ENCODE assay signal across 10 cellular contexts in genomic region chr20:41308726-41309413, GRCh38. TPM values are rescaled to one million over a fixed set of nuclear protein-coding genes. Genes with fewer than 3 reads are reported as not detected.
A peak's percentile ranks its signal among the peaks of the same experiment; 100 is the strongest.
DNase-seq lines count a peak whose midpoint lies in the region; ATAC-seq, FAIRE-seq and TF ChIP-seq lines count a peak whose summit lies in the region.
"Had no signal": no experiment of that assay in that cellular context is flagged by ENCODE, and none has a peak within 500 bp of the region (broad histone marks: within the 10 kb centered on the region; RNA-seq: fewer than 3 reads in every experiment).

No MANE protein-coding gene starts in this region.

- 0 out of 2 replicates have a peak, but pooled peaks cover 3% of the 10 kb centered on the region for H3K36me3 Mint-ChIP-seq in HFFc6 (ENCODE audit: low read depth)

- peak overlapping the region; percentile 38 for H3K4me3 Mint-ChIP-seq in HFFc6

- H3K27me3 ChIP-seq in ascending aorta, result no peaks in the 10 kb centered on the region
- H3K27me3 ChIP-seq in small intestine (ENCODE audit: control insufficient read depth in 2 of 2, insufficient read depth in 2 of 2, low read length in 2 of 2), result no peaks in the 10 kb centered on the region
- H3K27me3 ChIP-seq in WERI-Rb-1 (ENCODE audit: insufficient read depth, low read depth, severe bottlenecking), result no peaks in the 10 kb centered on the region

- H3K9me3 ChIP-seq in ascending aorta, result no peaks in the 10 kb centered on the region
- no peaks in the 10 kb centered on the region for H3K9me3 ChIP-seq in small intestine (ENCODE audit: control insufficient read depth, low read depth)
- H3K9me3 ChIP-seq in WERI-Rb-1 (ENCODE audit: severe bottlenecking), result no peaks in the 10 kb centered on the region

- 31 to 40% (median 33%) methylated on average over 3 of the region's 3 CpGs for WGBS in small intestine, 3 donors

- TF ChIP-seq CTCF in HFFc6 (IDR thresholded peaks at IDR 0.05) (no peak), ascending aorta (IDR thresholded peaks at IDR 0.05) (no peak), WERI-Rb-1 (IDR thresholded peaks at IDR 0.05; ENCODE audit: low read depth, low read length) (no peak)

- DNase-seq in HFFc6, result no peak
- DNase-seq in ascending aorta (ENCODE audit: low spot score in 2 of 2), result no peak
- DNase-seq in left ventricle myocardium superior, result no peak
- peak; percentile 12 for DNase-seq in small intestine
- DNase-seq in WERI-Rb-1, result no peak
- DNase-seq in RCC 7860 (ENCODE audit: low spot score), result no peak

- H3K4me3 ChIP-seq in ascending aorta (no peak overlapping the region), small intestine (ENCODE audit: low read depth in 1 of 2, low read length in 2 of 2) (no peak overlapping the region), WERI-Rb-1 (ENCODE audit: low read depth, low read length) (no peak overlapping the region)

- H3K4me1 Mint-ChIP-seq in HFFc6 (ENCODE audit: low read depth), result peaks cover 51% of the 10 kb centered on the region

- FAIRE-seq in small intestine (lab: Jason Lieb, UNC) (no peak), RCC 7860 (lab: Jason Lieb, UNC) (no peak)
- FAIRE-seq: colon had no signal

- H3K27ac Mint-ChIP-seq in HFFc6, result peak overlapping the region; percentile 91

- H3K27me3 Mint-ChIP-seq in HFFc6 (ENCODE audit: insufficient read depth), result no peaks in the 10 kb centered on the region

- ATAC-seq in left ventricle myocardium superior (peak; percentile 52), GM21528 (IDR thresholded peaks at IDR 0.05; ENCODE audit: low FRiP score, unreplicated experiment) (no peak), HG02798 (IDR thresholded peaks at IDR 0.05; ENCODE audit: poor library complexity, unreplicated experiment) (no peak)

- H3K36me3 ChIP-seq in ascending aorta (no peaks in the 10 kb centered on the region), small intestine (ENCODE audit: control insufficient read depth in 2 of 2, insufficient read depth in 2 of 2, low read length in 2 of 2) (peaks cover 0 to 2% of the 10 kb centered on the region in 2 donors), WERI-Rb-1 (no peaks in the 10 kb centered on the region; the same call in 1 of the 2 replicates)

- no peaks in the 10 kb centered on the region for H3K9me3 Mint-ChIP-seq in HFFc6

- intact Hi-C loops in ascending aorta (cut with DNase I), result no loop called here
- intact Hi-C loops in left ventricle myocardium superior (cut with micrococcal nuclease), result no loop called here

- peak overlapping the region; percentile 67 to 88 for H3K27ac ChIP-seq in ascending aorta
- peak overlapping the region in 1 of 2 donors; percentile 61 for H3K27ac ChIP-seq in small intestine (ENCODE audit: low read depth in 1 of 2, low read length in 1 of 2)
- no peak overlapping the region for H3K27ac ChIP-seq in WERI-Rb-1
- H3K27ac ChIP-seq: parathyroid adenoma had no signal

- peaks cover 14 to 31% of the 10 kb centered on the region in 2 donors for H3K4me1 ChIP-seq in ascending aorta
- peaks cover 0 to 3% of the 10 kb centered on the region in 2 donors for H3K4me1 ChIP-seq in small intestine (ENCODE audit: control insufficient read depth in 2 of 2, insufficient read depth in 1 of 2, low read depth in 1 of 2, low read length in 1 of 2)

RNA-seq across cellular contexts. Expression of gene ZHX3, which starts 8.7 kb away (rescaled TPM):
- 10 to 100 TPM; 64.1 to 80.1 (median 72.0) TPM for total RNA-seq in HFFc6 (2021; fragmentation: NEBNext Ultra II Directional; extraction: Animal tissue kit (Norgen Biotek cat#: 25700))
- 53.3 TPM for total RNA-seq in ascending aorta
- 37.8 TPM for total RNA-seq in left ventricle myocardium superior
- polyA plus RNA-seq in small intestine, result 10 to 100 TPM in 1 of 3 donors, 1 to 10 TPM in 2; 6.0 to 12.5 (median 7.8) TPM

RNA-seq across cellular contexts. Expression of gene LPIN3, which starts 31.8 kb away (rescaled TPM):
- total RNA-seq in HFFc6 (2021; fragmentation: NEBNext Ultra II Directional; extraction: Animal tissue kit (Norgen Biotek cat#: 25700)), result 10 to 100 TPM; 11.9 to 14.2 (median 13.2) TPM
- 63.0 TPM for total RNA-seq in ascending aorta
- total RNA-seq in left ventricle myocardium superior, result 22.9 TPM
- polyA plus RNA-seq in small intestine, result 100 to 1,000 TPM in 1 of 3 donors, 10 to 100 TPM in 2; 39.9 to 130 (median 66.7) TPM

RNA-seq across cellular contexts. Expression of gene EMILIN3, which starts 57.7 kb away (rescaled TPM):
- not detected for total RNA-seq in HFFc6 (2021; fragmentation: NEBNext Ultra II Directional; extraction: Animal tissue kit (Norgen Biotek cat#: 25700))
- total RNA-seq in ascending aorta, result 0.53 TPM
- 4.3 TPM for total RNA-seq in left ventricle myocardium superior
- polyA plus RNA-seq in small intestine, result 1 to 10 TPM in 2 of 3 donors, under 1 TPM in 1; 0.54 to 1.6 (median 1.0) TPM
